8 cellular contexts compared by ENCODE assay signal in the genomic region with DNA sequence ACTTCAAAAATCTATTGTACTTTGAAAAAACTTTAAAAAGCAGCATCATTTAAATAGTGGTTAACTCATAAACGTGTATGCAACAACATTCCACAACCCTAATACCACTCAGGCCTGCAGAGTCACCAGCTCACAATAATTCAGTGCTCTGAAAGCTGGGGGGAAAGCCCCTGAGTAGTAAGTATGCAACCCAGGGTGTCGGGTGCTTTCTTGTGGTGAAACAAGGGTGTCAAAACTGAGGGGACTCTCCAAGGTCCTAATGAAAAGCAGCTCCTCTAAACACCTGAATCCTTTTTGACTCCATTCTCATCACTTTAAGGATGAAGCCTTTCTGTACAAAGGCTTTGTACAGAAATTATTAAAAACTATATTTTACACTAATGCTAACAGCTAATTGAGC. TPM values are rescaled to one million over a fixed set of nuclear protein-coding genes. Genes with fewer than 3 reads are reported as not detected.
DNase-seq lines count a peak whose midpoint lies in the region; ATAC-seq and TF ChIP-seq lines count a peak whose summit lies in the region.

No MANE protein-coding gene starts in this region.

- H3K9me3 Mint-ChIP-seq in memory B cell: no peaks in the 10 kb centered on the region

- peak overlapping the region; percentile 20 for H3K27ac Mint-ChIP-seq in memory B cell

- H3K4me3 ChIP-seq in GM12865 (ENCODE audit: low read depth, low read length): no peak overlapping the region

- H3K4me1 Mint-ChIP-seq in memory B cell: peaks cover 5% of the 10 kb centered on the region

- H3K36me3 Mint-ChIP-seq in memory B cell: peaks cover 14% of the 10 kb centered on the region

- no peaks in the 10 kb centered on the region for H3K27me3 Mint-ChIP-seq in memory B cell

- ATAC-seq in HG02610 (IDR thresholded peaks at IDR 0.05; ENCODE audit: unreplicated experiment) (peak; percentile 100), memory B cell (ENCODE audit: low read depth) (peak; percentile 100), left lobe of liver (no peak)

- no peak overlapping the region for H3K4me3 Mint-ChIP-seq in memory B cell

- TF ChIP-seq CTCF in GM12865 (IDR thresholded peaks at IDR 0.05; ENCODE audit: insufficient read depth, low read depth, low read length, missing control alignments): no peak

- in situ Hi-C loops in G401 (cut with HindIII; ENCODE audit: low sequenced_read_pairs): no loop called here

- DNase-seq in GM12865 (ENCODE audit: low read depth) (peak; percentile 86), T-helper 9 cell (peak; percentile 42), memory B cell (ENCODE audit: low spot score in 2 of 2) (peak; percentile 14 to 31), G401 (ENCODE audit: low spot score) (no peak), GM03348 (ENCODE audit: low spot score) (no peak), left lobe of liver (ENCODE audit: low spot score) (no peak), NCI-H446 (lab: John Stamatoyannopoulos, UW) (no peak)

RNA-seq across cellular contexts. Expression of a gene that starts 33.7 kb away (rescaled TPM):
- total RNA-seq in G401 (2014; rRNA removed; shearing (Covaris generic)): 27.0 and 45.7 TPM in 2 replicates
- total RNA-seq in left lobe of liver: 12.7 TPM

RNA-seq across cellular contexts. Expression of a gene that starts 34.2 kb away (rescaled TPM):
- 48.1 and 58.6 TPM in 2 replicates for total RNA-seq in G401 (2014; rRNA removed; shearing (Covaris generic))
- 5.5 TPM for total RNA-seq in left lobe of liver

RNA-seq across cellular contexts. Expression of a gene that starts 42.2 kb away (rescaled TPM):
- total RNA-seq in G401 (2014; rRNA removed; shearing (Covaris generic)): 105 and 126 TPM in 2 replicates
- 51.1 TPM for total RNA-seq in left lobe of liver

RNA-seq across cellular contexts. Expression of a gene that starts 50.4 kb away (rescaled TPM):
- 46.5 and 75.4 TPM in 2 replicates for total RNA-seq in G401 (2014; rRNA removed; shearing (Covaris generic))
- 19.3 TPM for total RNA-seq in left lobe of liver

Comparison
In these comparisons a context has a peak if more than half of its experiments do, and no peak if none do; other contexts are left out.
1. DNase-seq: peak in GM12865 (single experiment), T-helper 9 cell (single experiment) and memory B cell (2 of 2); none in G401 (single experiment), GM03348 (single experiment), left lobe of liver (single experiment) and NCI-H446 (0 of 2).